In genomic region chr19:2783781-2784145, GRCh38 we compare ENCODE assay signal across 1 cellular context.
TF ChIP-seq lines count a peak whose summit lies in the region.

No MANE protein-coding gene starts in this region.

TF ChIP-seq in SK-N-SH treated with all-trans-retinoic acid at 6 μM for 48 hours, 23 proteins besides CTCF, POLR2A, EP300 and RAD21 (continued from another document):
- no peak for TF ChIP-seq POU6F1 (CRISPR knock-in tag; IDR thresholded peaks at IDR 0.05; ENCODE audit: borderline replicate concordance, low read depth)
